In genomic region chr11:92793189-92793588, GRCh38 we compare ENCODE assay signal across 1 cellular context.
A peak's percentile ranks its signal among the peaks of the same experiment; 100 is the strongest.
TF ChIP-seq lines count a peak whose summit lies in the region.

No MANE protein-coding gene starts in this region.

TF ChIP-seq in GM23338, 12 proteins besides CTCF, POLR2A, EP300 and RAD21 (continued from another document):
- TF ChIP-seq ZNF462 (CRISPR knock-in tag; IDR thresholded peaks at IDR 0.05) = peak; percentile 76; the same call in 1 of the 2 replicates
